ENCODE assay signal across 20 cellular contexts in the genomic region with DNA sequence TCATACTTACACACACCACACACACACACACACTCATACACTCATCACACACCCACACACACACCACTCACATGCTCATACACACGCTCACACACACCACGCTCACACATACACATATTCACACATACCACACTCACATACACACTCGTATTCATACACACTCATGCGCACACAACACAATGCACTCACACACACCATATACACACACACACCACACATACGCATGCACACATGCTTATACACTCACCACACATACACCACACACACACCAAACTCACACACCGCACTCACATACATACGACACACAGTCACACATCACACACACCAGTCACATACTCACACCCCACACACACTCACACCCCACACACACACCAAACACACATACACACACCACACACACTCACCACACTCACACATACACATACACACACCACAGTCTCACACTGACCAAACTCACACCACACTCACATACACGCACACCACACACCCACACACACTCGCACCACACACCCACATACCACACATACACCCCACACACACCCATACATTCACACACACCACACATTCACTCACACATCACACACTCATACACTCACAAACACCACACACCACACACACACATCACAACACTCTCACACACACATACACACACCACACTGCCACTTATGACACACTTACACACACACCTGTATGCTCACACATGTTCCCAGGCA.
A peak's percentile ranks its signal among the peaks of the same experiment; 100 is the strongest.
DNase-seq lines count a peak whose midpoint lies in the region; ATAC-seq, FAIRE-seq and TF ChIP-seq lines count a peak whose summit lies in the region.
"Had no signal": no experiment of that assay in that cellular context is flagged by ENCODE, and none has a peak within 500 bp of the region (broad histone marks: within the 10 kb centered on the region; RNA-seq: fewer than 3 reads in every experiment).

No MANE protein-coding gene starts in this region.

- DNase-seq in H9 (no peak), K562 (ENCODE audit: extremely low read depth in 1 of 4, low spot score in 3 of 4) (no peak), neural crest cell (ENCODE audit: low read depth, low spot score) (no peak), vagina (ENCODE audit: extremely low spot score in 2 of 2) (peak; percentile 29 to 84), mesenteric fat pad (ENCODE audit: low spot score) (no peak)
- DNase-seq: BE2C, DMS79, GOT3, KBM-7, MM.1S, NCI-H1092 treated with DMSO at 0.1 percent for 48 hours, NCI-H146, NCI-H2029 treated with DMSO at 0.1 percent for 48 hours, NCI-H226, NCI-H510A treated with DMSO at 0.1 percent for 48 hours, Peyer's patch, SJCRH30, T-cell had no signal

- H3T11ph ChIP-seq in H9 (ENCODE audit: low read length): no peak overlapping the region

- H3K27me3 Mint-ChIP-seq in H9 (ENCODE audit: low read depth): peaks cover 21% of the 10 kb centered on the region
- H3K27me3 Mint-ChIP-seq in neural crest cell (ENCODE audit: low read depth): peaks cover 27% of the 10 kb centered on the region

- no peaks in the 10 kb centered on the region for H3K4me1 ChIP-seq in H9 (ENCODE audit: insufficient read depth, low read length)
- H3K4me1 ChIP-seq in K562 (replicated peaks in 1 of 2; ENCODE audit: control insufficient read depth in 2 of 2, insufficient read depth in 2 of 2, low read length in 2 of 2): peaks cover 0 to 4% of the 10 kb centered on the region in 2 experiments; a peak in 2 of 5 replicates
- no peaks in the 10 kb centered on the region for H3K4me1 ChIP-seq in vagina
- H3K4me1 ChIP-seq: BE2C, Peyer's patch had no signal

- H3K27ac ChIP-seq in H9 (ENCODE audit: insufficient read length, low read depth, low read length): no peak overlapping the region
- no peak overlapping the region; the same call in 2 of the 3 replicates for H3K27ac ChIP-seq in K562 (ENCODE audit: extremely low read depth, low read depth, low read length)
- H3K27ac ChIP-seq in vagina: no peak overlapping the region
- H3K27ac ChIP-seq: Peyer's patch, SJCRH30 had no signal

- H3K9me1 ChIP-seq in K562 (ENCODE audit: control insufficient read depth, insufficient read depth, low read length): no peaks in the 10 kb centered on the region

- H2BK15ac ChIP-seq in H9 (ENCODE audit: low read depth, low read length): no peak overlapping the region

- H2BK12ac ChIP-seq in H9 (ENCODE audit: insufficient read length, low read depth, low read length): no peak overlapping the region

- no peak overlapping the region for H2BK120ac ChIP-seq in H9 (ENCODE audit: low read depth, low read length, poor library complexity, severe bottlenecking)

- no peaks in the 10 kb centered on the region for H4K20me1 ChIP-seq in H9 (ENCODE audit: control insufficient read depth, insufficient read depth, insufficient read length)
- no peaks in the 10 kb centered on the region for H4K20me1 ChIP-seq in K562 (replicated peaks; ENCODE audit: control insufficient read depth, insufficient read depth, low read length)

- ATAC-seq in K562: no peak
- no peak for ATAC-seq in GM18511 (IDR thresholded peaks at IDR 0.05; ENCODE audit: unreplicated experiment)
- no peak for ATAC-seq in GM19328 (IDR thresholded peaks at IDR 0.05; ENCODE audit: unreplicated experiment)
- ATAC-seq: T-cell had no signal

- POLR2A ChIA-PET in K562 (lab: Yijun Ruan, JAX): no interaction called here

- no peak for TF ChIP-seq CTCF in H9 (conservative IDR thresholded peaks at IDR 0.05)
- TF ChIP-seq CTCF in K562 (IDR thresholded peaks at IDR 0.05 in 2 of 3, conservative IDR thresholded peaks at IDR 0.05 in 1 of 3; ENCODE audit: insufficient read depth in 2 of 3, low read depth in 1 of 3, low read length in 3 of 3): no peak
- TF ChIP-seq CTCF in neural crest cell (conservative IDR thresholded peaks at IDR 0.05): no peak
- no peak for TF ChIP-seq CTCF in vagina (IDR thresholded peaks at IDR 0.05)

- H3K4ac ChIP-seq in H9 (ENCODE audit: low read depth, low read length): no peak overlapping the region

- no peak overlapping the region for H2AFZ ChIP-seq in H9 (ENCODE audit: low read length)
- no peak overlapping the region for H2AFZ ChIP-seq in K562 (ENCODE audit: low read depth, low read length)

- no peaks in the 10 kb centered on the region for H3K79me1 ChIP-seq in H9 (ENCODE audit: insufficient read depth, low read depth, low read length, poor library complexity, severe bottlenecking)

- in situ Hi-C loops in K562 (cut with MboI): loop anchor here (25.0 kb wide), 1 partner anchor 1082 kb away; no protein-coding TSS in a partner anchor

- H3K27me3 ChIP-seq in H9 (ENCODE audit: insufficient read depth, low read length) (no peaks in the 10 kb centered on the region), K562 (ENCODE audit: control insufficient read depth in 2 of 2, insufficient read depth in 2 of 2, low read length in 2 of 2) (peaks cover 0 to 10% of the 10 kb centered on the region in 2 experiments; a peak in 1 of 5 replicates), vagina (no peaks in the 10 kb centered on the region)
- H3K27me3 ChIP-seq: Peyer's patch, SJCRH30 had no signal

- no peak overlapping the region for H3K23ac ChIP-seq in H9 (ENCODE audit: insufficient read length, low read depth, low read length)

- H4K5ac ChIP-seq in H9 (ENCODE audit: insufficient read length, low read depth, low read length): peak overlapping the region; percentile 20

- peak overlapping the region; percentile 23 for H3K18ac ChIP-seq in H9 (ENCODE audit: insufficient read length, low read depth, low read length)

- H3K36me3 Mint-ChIP-seq in H9 (ENCODE audit: insufficient read depth in 1 of 3, low read depth in 3 of 3) (peaks cover 0 to 18% (median 3%) of the 10 kb centered on the region in 3 experiments; a peak in 4 of 7 replicates), neural crest cell (ENCODE audit: low read depth) (peaks cover 2% of the 10 kb centered on the region)
- H3K36me3 Mint-ChIP-seq: T-cell had no signal

- no peak overlapping the region for H3K14ac ChIP-seq in H9 (ENCODE audit: insufficient read depth, low read length)

- TF ChIP-seq RAD21 in K562 (CRISPR knock-in tag; conservative IDR thresholded peaks at IDR 0.05 in 1 of 2, IDR thresholded peaks at IDR 0.05 in 1 of 2): no peak

- H3K36me3 ChIP-seq in K562 (ENCODE audit: control insufficient read depth, insufficient read depth, low read length) (no peaks in the 10 kb centered on the region), vagina (no peaks in the 10 kb centered on the region)
- H3K36me3 ChIP-seq: BE2C, Peyer's patch, SJCRH30 had no signal

- no peak overlapping the region for H3K9ac ChIP-seq in H9 (ENCODE audit: extremely low read depth, insufficient read length, low read length)
- H3K9ac ChIP-seq in K562 (ENCODE audit: insufficient read depth in 1 of 2, low read depth in 2 of 2, low read length in 2 of 2): no peak overlapping the region

- peak overlapping the region; percentile 0 for H3K56ac ChIP-seq in H9 (ENCODE audit: insufficient read length, low read depth, low read length)

- H3K9me3 ChIP-seq in H9 (ENCODE audit: control insufficient read depth, low read depth, low read length): no peaks in the 10 kb centered on the region
- H3K9me3 ChIP-seq in K562 (replicated peaks; ENCODE audit: control insufficient read depth, insufficient read depth, low read depth, low read length): no peaks in the 10 kb centered on the region; the same call in 1 of the 2 replicates
- peaks cover 6% of the 10 kb centered on the region for H3K9me3 ChIP-seq in vagina
- H3K9me3 ChIP-seq: BE2C had no signal

- H3K27ac Mint-ChIP-seq in H9 (no peak overlapping the region), neural crest cell (ENCODE audit: unreplicated experiment) (peak overlapping the region; percentile 32)
- H3K27ac Mint-ChIP-seq: T-cell had no signal

- H4K8ac ChIP-seq in H9 (replicated peaks; ENCODE audit: insufficient read length, low read depth, low read length): peak overlapping the region; percentile 72

- WGBS in H9 (ENCODE audit: extremely low coverage, insufficient read length, low lambda C conversion rate): 100% methylated on average over 9 of the region's 9 CpGs
- WGBS in K562 (ENCODE audit: insufficient coverage, low coverage, missing lambda C conversion rate): 84% methylated on average over 8 of the region's 9 CpGs

- no peak overlapping the region for H3K4me2 ChIP-seq in H9 (ENCODE audit: insufficient read depth, insufficient read length, low read length)
- no peak overlapping the region for H3K4me2 ChIP-seq in K562 (ENCODE audit: insufficient read depth, low read length)

- TF ChIP-seq POLR2A in K562 (conservative IDR thresholded peaks at IDR 0.05) (no peak), vagina (IDR thresholded peaks at IDR 0.05) (no peak)

- TF ChIP-seq EP300 in K562 (IDR thresholded peaks at IDR 0.05; ENCODE audit: low read length): no peak

- BruUV-seq in K562 (replicated peaks; lab: Mats Ljungman, UMichigan): no TSS peak

- H2BK5ac ChIP-seq in H9 (ENCODE audit: insufficient read length, low read length): no peak overlapping the region

- H4K91ac ChIP-seq in H9 (ENCODE audit: insufficient read length, low read depth, low read length): no peak overlapping the region

- H3K9me3 Mint-ChIP-seq in H9 (peaks cover 16 to 17% of the 10 kb centered on the region in 2 experiments), neural crest cell (peaks cover 8% of the 10 kb centered on the region)

- H2AK5ac ChIP-seq in H9 (ENCODE audit: insufficient read length, low read length): peak overlapping the region; percentile 10

- FAIRE-seq in K562 (lab: Jason Lieb, UNC): peak; percentile 64

- peaks cover 4% of the 10 kb centered on the region for H3K23me2 ChIP-seq in H9 (ENCODE audit: insufficient read length, low read depth, low read length, poor library complexity, severe bottlenecking)

- no peaks in the 10 kb centered on the region for H3K79me2 ChIP-seq in H9 (ENCODE audit: insufficient read depth, low read length)
- H3K79me2 ChIP-seq in K562 (ENCODE audit: control insufficient read depth, insufficient read depth, low read length): no peaks in the 10 kb centered on the region

- H2BK20ac ChIP-seq in H9 (ENCODE audit: low read depth, low read length, poor library complexity, severe bottlenecking): no peak overlapping the region

- no peak overlapping the region for H3K4me3 ChIP-seq in K562
- no peak overlapping the region for H3K4me3 ChIP-seq in vagina
- H3K4me3 ChIP-seq: Peyer's patch, SJCRH30 had no signal

- no peak overlapping the region for H3K4me3 Mint-ChIP-seq in H9
- H3K4me3 Mint-ChIP-seq in neural crest cell: no peak overlapping the region
- H3K4me3 Mint-ChIP-seq: T-cell had no signal

- H3K4me1 Mint-ChIP-seq in H9 (peaks cover 7 to 10% of the 10 kb centered on the region in 2 experiments), neural crest cell (no peaks in the 10 kb centered on the region)
- H3K4me1 Mint-ChIP-seq: T-cell had no signal

- CTCF ChIA-PET in K562 (lab: Yijun Ruan, JAX; ENCODE audit: low intra/inter-chr PET ratio): no interaction called here

- intact Hi-C loops in K562 (cut with micrococcal nuclease): no loop called here
- intact Hi-C loops in vagina (cut with DNase I): no loop called here

TF ChIP-seq in K562, 482 proteins besides CTCF, POLR2A, EP300 and RAD21 (continues in another document):
- TF ChIP-seq HLTF (IDR thresholded peaks at IDR 0.05) (0 out of 2 replicates have a peak, but pooled peaks have one; percentile 19), HDAC1 (IDR thresholded peaks at IDR 0.05) (0 out of 4 replicates have a peak, but pooled peaks of 1 of the 2 experiments have one; percentile 19)

Comparison
In these comparisons a context has a peak if more than half of its experiments do, and no peak if none do; other contexts are left out.
1. DNase-seq: peak in vagina (2 of 2); none in H9 (single experiment), K562 (0 of 4), neural crest cell (single experiment) and mesenteric fat pad (single experiment).